Comparison of ENCODE assay signal across 10 cellular contexts in genomic region chr15:89003865-89004725, GRCh38.
DNase-seq lines count a peak whose midpoint lies in the region; ATAC-seq, FAIRE-seq and TF ChIP-seq lines count a peak whose summit lies in the region.
"Had no signal": no experiment of that assay in that cellular context is flagged by ENCODE, and none has a peak within 500 bp of the region (broad histone marks: within the 10 kb centered on the region; RNA-seq: fewer than 3 reads in every experiment).

No MANE protein-coding gene starts in this region.

- H2BK20ac ChIP-seq in H1 (ENCODE audit: low read length), result peak overlapping the region; percentile 23

- TF ChIP-seq EP300 in H1 (IDR thresholded peaks at IDR 0.05; ENCODE audit: borderline replicate concordance in 1 of 2, low read depth in 2 of 2, low read length in 2 of 2) (no peak), neural cell (conservative IDR thresholded peaks at IDR 0.05; ENCODE audit: poor library complexity, severe bottlenecking) (no peak)

- TF ChIP-seq POLR2A in H1 (IDR thresholded peaks at IDR 0.05; ENCODE audit: control extremely low read depth in 1 of 2, low read depth in 2 of 2, low read length in 2 of 2), result no peak

- H3K4me3 ChIP-seq in H1 (ENCODE audit: extremely low read depth in 1 of 4, insufficient read depth in 2 of 4, low read depth in 3 of 4, low read length in 4 of 4) (no peak overlapping the region), neural cell (ENCODE audit: low read length) (no peak overlapping the region)

- H4K20me1 ChIP-seq in H1 (replicated peaks in 1 of 2; ENCODE audit: control insufficient read depth in 1 of 2, insufficient read depth in 2 of 2, low read length in 2 of 2), result no peaks in the 10 kb centered on the region
- H4K20me1 ChIP-seq in neural cell (ENCODE audit: insufficient read depth), result no peaks in the 10 kb centered on the region

- H3K27me3 ChIP-seq in H1 (replicated peaks in 1 of 4; ENCODE audit: control insufficient read depth in 3 of 4, extremely low read depth in 1 of 4, insufficient read depth in 3 of 4, low read length in 3 of 4) (no peaks in the 10 kb centered on the region), neural cell (ENCODE audit: insufficient read depth, low read depth, low read length) (no peaks in the 10 kb centered on the region)

- no peaks in the 10 kb centered on the region for H3K27me3 Mint-ChIP-seq in activated T-cell treated with anti-CD3 and anti-CD28 coated beads, Interleukin-2, amount 50 U/mL, for 24 hours

- no peaks in the 10 kb centered on the region for H3K79me2 ChIP-seq in H1 (ENCODE audit: control insufficient read depth in 1 of 2, insufficient read depth in 2 of 2, low read length in 2 of 2)
- H3K79me2 ChIP-seq in neural cell (replicated peaks; ENCODE audit: insufficient read depth, low read length), result no peaks in the 10 kb centered on the region

- H3K36me3 ChIP-seq in H1 (ENCODE audit: control insufficient read depth in 2 of 4, insufficient read depth in 4 of 4, low read length in 3 of 4) (no peaks in the 10 kb centered on the region), neural cell (ENCODE audit: insufficient read depth, low read length) (no peaks in the 10 kb centered on the region)

- peak overlapping the region; percentile 93 for H3K18ac ChIP-seq in H1 (ENCODE audit: extremely low read depth, low read length)

- peak overlapping the region; percentile 78 for H4K91ac ChIP-seq in H1 (replicated peaks; ENCODE audit: insufficient read length, low read length)

- H2BK12ac ChIP-seq in H1 (ENCODE audit: low read depth, low read length), result peak overlapping the region; percentile 86; the same call in 1 of the 2 replicates

- H3K23ac ChIP-seq in H1 (ENCODE audit: insufficient read length), result no peak overlapping the region

- H3K4me2 ChIP-seq in H1 (ENCODE audit: insufficient read depth in 1 of 2, low read depth in 2 of 2, low read length in 2 of 2) (peak overlapping the region in 1 of 2 experiments; percentile 17; a peak in 1 of 4 replicates), neural cell (ENCODE audit: low read length) (no peak overlapping the region)

- peak overlapping the region; percentile 89 for H2BK120ac ChIP-seq in H1 (replicated peaks; ENCODE audit: low read depth, low read length)

- no peak overlapping the region for H3K27ac Mint-ChIP-seq in activated T-cell treated with anti-CD3 and anti-CD28 coated beads, Interleukin-2, amount 50 U/mL, for 24 hours

- H2BK15ac ChIP-seq in H1 (ENCODE audit: low read length), result peak overlapping the region; percentile 84

- H3K23me2 ChIP-seq in H1 (ENCODE audit: low read depth, low read length), result no peaks in the 10 kb centered on the region

- DNase-seq in ELR (ENCODE audit: low read depth) (peak; percentile 34), LHCN-M2 (ENCODE audit: low read depth) (peak; percentile 21), H1 (ENCODE audit: low read depth in 1 of 2, low spot score in 2 of 2) (no peak), NCI-H2081 treated with DMSO at 0.1 percent for 48 hours (lab: John Stamatoyannopoulos, UW) (no peak), MV-4-11 (lab: John Stamatoyannopoulos, UW) (no peak)
- DNase-seq in activated T-cell treated with anti-CD3 and anti-CD28 coated beads, Interleukin-2, amount 50 U/mL, for 24 hours, result no peak
- DNase-seq: SIG-M5 had no signal

- TF ChIP-seq CTCF in H1 (IDR thresholded peaks at IDR 0.05; ENCODE audit: control extremely low read depth in 1 of 3, insufficient read depth in 1 of 3, low read depth in 1 of 3, low read length in 3 of 3) (peak; percentile 71 to 79 (median 74)), neural cell (IDR thresholded peaks at IDR 0.05; ENCODE audit: poor library complexity, severe bottlenecking) (no peak)

- H3K4me3 Mint-ChIP-seq in activated T-cell treated with anti-CD3 and anti-CD28 coated beads, Interleukin-2, amount 50 U/mL, for 24 hours, result no peak overlapping the region
- H3K4me3 Mint-ChIP-seq: dendritic cell treated with granulocyte-macrophage colony-stimulating factor and Interleukin-4, amounts not matched to agents 40 ng/mL and 50 ng/mL, for 4 days had no signal

- no peak overlapping the region for H4K5ac ChIP-seq in H1 (ENCODE audit: insufficient read length, low read depth, low read length)

- POLR2A ChIA-PET in H1 (lab: Charles Lee; ENCODE audit: partially characterized antibody), result interaction anchor here (1.1 to 16.3 kb wide), 6 partner anchors 14 to 101 kb away, joined by 4 to 607 read pairs (median 6); partner anchors contain the start of genes HAPLN3 and MFGE8

- peaks cover 16 to 35% (median 20%) of the 10 kb centered on the region in 4 experiments for H3K4me1 ChIP-seq in H1 (replicated peaks in 1 of 4; ENCODE audit: control insufficient read depth in 3 of 4, insufficient read depth in 4 of 4, low read length in 3 of 4)

- no peaks in the 10 kb centered on the region for H3K79me1 ChIP-seq in H1 (ENCODE audit: low read depth, low read length)

- TF ChIP-seq RAD21 in H1 (IDR thresholded peaks at IDR 0.05 in 1 of 2, conservative IDR thresholded peaks at IDR 0.05 in 1 of 2; ENCODE audit: low read depth in 2 of 2, low read length in 2 of 2) (peak; percentile 82 to 87), neural cell (conservative IDR thresholded peaks at IDR 0.05) (no peak)

- ATAC-seq in GM19395 (IDR thresholded peaks at IDR 0.05; ENCODE audit: unreplicated experiment), result no peak

- H3K9ac ChIP-seq in H1 (replicated peaks in 1 of 4; ENCODE audit: extremely low read depth in 1 of 4, low read depth in 3 of 4, low read length in 3 of 4) (no peak overlapping the region), neural cell (ENCODE audit: low read length) (no peak overlapping the region)

- no peaks in the 10 kb centered on the region for H3K9me3 Mint-ChIP-seq in activated T-cell treated with anti-CD3 and anti-CD28 coated beads, Interleukin-2, amount 50 U/mL, for 24 hours
- H3K9me3 Mint-ChIP-seq: dendritic cell treated with granulocyte-macrophage colony-stimulating factor and Interleukin-4, amounts not matched to agents 40 ng/mL and 50 ng/mL, for 4 days had no signal

- H3K4me1 Mint-ChIP-seq in activated T-cell treated with anti-CD3 and anti-CD28 coated beads, Interleukin-2, amount 50 U/mL, for 24 hours (ENCODE audit: low read depth), result no peaks in the 10 kb centered on the region

- H3K56ac ChIP-seq in H1 (replicated peaks; ENCODE audit: insufficient read length, low read depth, low read length), result no peak overlapping the region

- no peaks in the 10 kb centered on the region for H3K36me3 Mint-ChIP-seq in activated T-cell treated with anti-CD3 and anti-CD28 coated beads, Interleukin-2, amount 50 U/mL, for 24 hours (ENCODE audit: low read depth)

- H2BK5ac ChIP-seq in H1 (ENCODE audit: low read depth, low read length), result peak overlapping the region; percentile 85; the same call in 1 of the 2 replicates

- H2AK5ac ChIP-seq in H1 (ENCODE audit: low read depth, low read length), result no peak overlapping the region

- H2AFZ ChIP-seq in H1 (ENCODE audit: low read length), result no peak overlapping the region
- no peak overlapping the region for H2AFZ ChIP-seq in neural cell (ENCODE audit: low read depth, low read length)

- H3K27ac ChIP-seq in H1 (ENCODE audit: low read depth, low read length) (no peak overlapping the region; the same call in 1 of the 2 replicates), neural cell (ENCODE audit: low read length) (no peak overlapping the region)

- CTCF ChIA-PET in H1 (lab: Charles Lee; ENCODE audit: partially characterized antibody), result interaction anchor here (0.6 to 5.5 kb wide), 33 partner anchors 9 to 243 kb away, joined by 3 to 94 read pairs (median 4); partner anchors contain the start of gene HAPLN3

- no peaks in the 10 kb centered on the region for H3F3A ChIP-seq in neural cell (ENCODE audit: insufficient read depth, low read length, poor library complexity, severe bottlenecking)

- H3K4ac ChIP-seq in H1 (replicated peaks; ENCODE audit: insufficient read length, low read depth, low read length), result peak overlapping the region; percentile 96

- H4K8ac ChIP-seq in H1 (ENCODE audit: extremely low read depth, insufficient read depth, low read length), result no peak overlapping the region

- H3K9me3 ChIP-seq in H1 (ENCODE audit: insufficient read depth in 2 of 2, low read depth in 1 of 2, low read length in 1 of 2) (no peaks in the 10 kb centered on the region), neural cell (ENCODE audit: low read length) (no peaks in the 10 kb centered on the region)

- no peak overlapping the region for H3K14ac ChIP-seq in H1 (ENCODE audit: insufficient read length)

- WGBS in H1 (ENCODE audit: extremely low coverage in 1 of 2, insufficient coverage in 1 of 2, insufficient read length in 1 of 2, insufficient replicate concordance in 2 of 2, low coverage in 1 of 2, low lambda C conversion rate in 2 of 2, missing lambda C conversion rate in 1 of 2), 2 experiments, result 44% methylated on average over 10 of the region's 11 CpGs; no CpG with 5 or more reads in 1 of the 2 experiments

- no peak for FAIRE-seq in H1 (lab: Jason Lieb, UNC)

- H3K9me2 ChIP-seq in neural cell (ENCODE audit: insufficient read depth, low read length), result no peaks in the 10 kb centered on the region

TF ChIP-seq in H1, 55 proteins besides CTCF, POLR2A, EP300 and RAD21:
- TF ChIP-seq YY1 (IDR thresholded peaks at IDR 0.05; ENCODE audit: low read depth, low read length) (peak; percentile 23; the same call in 1 of the 2 replicates), SP2 (IDR thresholded peaks at IDR 0.05; ENCODE audit: low read length) (no peak), RXRA (IDR thresholded peaks at IDR 0.05; ENCODE audit: insufficient read depth, low read depth, low read length) (no peak)

TF ChIP-seq in neural cell, 6 proteins besides CTCF, POLR2A, EP300 and RAD21:
- TF ChIP-seq SMC3 (conservative IDR thresholded peaks at IDR 0.05; ENCODE audit: poor library complexity), result peak; percentile 27
- TF ChIP-seq EZH2 (IDR thresholded peaks at IDR 0.05; ENCODE audit: borderline replicate concordance, insufficient read depth, low read length, poor library complexity, severe bottlenecking), result no peak

Comparison
In these comparisons a context has a peak if more than half of its experiments do, and no peak if none do; other contexts are left out.
1. DNase-seq: peak in ELR (single experiment) and LHCN-M2 (single experiment); none in H1 (0 of 2), activated T-cell treated with anti-CD3 and anti-CD28 coated beads, Interleukin-2, amount 50 U/mL, for 24 hours (single experiment), NCI-H2081 treated with DMSO at 0.1 percent for 48 hours (single experiment) and MV-4-11 (single experiment).